ENCODE assay signal across 24 cellular contexts in genomic region chr17:78005452-78006171, GRCh38. TPM values are rescaled to one million over a fixed set of nuclear protein-coding genes. Genes with fewer than 3 reads are reported as not detected.
DNase-seq lines count a peak whose midpoint lies in the region; ATAC-seq, FAIRE-seq and TF ChIP-seq lines count a peak whose summit lies in the region.
"Had no signal": no experiment of that assay in that cellular context is flagged by ENCODE, and none has a peak within 500 bp of the region (broad histone marks: within the 10 kb centered on the region; RNA-seq: fewer than 3 reads in every experiment).

No MANE protein-coding gene starts in this region.

- H3K4me1 ChIP-seq in A549, result no peaks in the 10 kb centered on the region
- peaks cover 30% of the 10 kb centered on the region for H3K4me1 ChIP-seq in endothelial cell of umbilical vein (ENCODE audit: control insufficient read depth, extremely low read depth, insufficient read depth, low read length)
- H3K4me1 ChIP-seq in transverse colon, result peaks cover 0 to 5% (median 0%) of the 10 kb centered on the region in 4 donors

- DNase-seq in activated CD8-positive, alpha-beta T cell treated with anti-CD3 and anti-CD28 coated beads for 36 hours, result no peak
- no peak for DNase-seq in activated CD8-positive, alpha-beta T cell treated with anti-CD3 and anti-CD28 coated beads, Interleukin-2, amount 10 ng/mL, durations not matched to agents 7 days and 5 days
- DNase-seq in A549 (ENCODE audit: low read depth in 1 of 2, low spot score in 1 of 2), result no peak
- DNase-seq in endothelial cell of umbilical vein (ENCODE audit: low read depth, low spot score), result no peak
- no peak for DNase-seq in GM20000 (ENCODE audit: low spot score)
- no peak for DNase-seq in transverse colon
- DNase-seq in Right ventricle myocardium superior, result no peak
- DNase-seq: 8988T, AML-193, C1 segment of cervical spinal cord, GOT3, KG1, NCI-H1092, NCI-H1436, NCI-H187 treated with DMSO at 0.1 percent for 48 hours, NCI-H2107, NCI-H446 treated with DMSO at 0.1 percent for 48 hours, NCI-H526 treated with DMSO at 0.1 percent for 48 hours, OCI-M1 had no signal

- peak overlapping the region; percentile 50 for H3K27ac Mint-ChIP-seq in activated CD8-positive, alpha-beta T cell treated with anti-CD3 and anti-CD28 coated beads for 36 hours
- H3K27ac Mint-ChIP-seq in activated CD8-positive, alpha-beta T cell treated with anti-CD3 and anti-CD28 coated beads, Interleukin-2, amount 10 ng/mL, durations not matched to agents 7 days and 5 days, result no peak overlapping the region

- WGBS in A549 (ENCODE audit: missing lambda C conversion rate), result 28% methylated on average over 3 of the region's 3 CpGs
- 79 to 93% methylated on average over 3 of the region's 3 CpGs for WGBS in transverse colon (ENCODE audit: low coverage in 1 of 2), 2 donors

- H3K27ac ChIP-seq in A549 (no peak overlapping the region), endothelial cell of umbilical vein (ENCODE audit: insufficient read depth, low read depth, low read length) (no peak overlapping the region), transverse colon (no peak overlapping the region)

- H3K36me3 ChIP-seq in endothelial cell of umbilical vein (ENCODE audit: control insufficient read depth in 2 of 2, extremely low read depth in 1 of 2, insufficient read depth in 2 of 2, low read length in 2 of 2) (no peaks in the 10 kb centered on the region), transverse colon (no peaks in the 10 kb centered on the region)

- no peak for TF ChIP-seq CTCF in activated CD8-positive, alpha-beta T cell treated with anti-CD3 and anti-CD28 coated beads for 36 hours (IDR thresholded peaks at IDR 0.05)
- TF ChIP-seq CTCF in A549 (IDR thresholded peaks at IDR 0.05) (no peak), endothelial cell of umbilical vein (IDR thresholded peaks at IDR 0.05; ENCODE audit: extremely low read depth in 1 of 2, insufficient read depth in 1 of 2, low read depth in 1 of 2, low read length in 2 of 2) (no peak), GM20000 (IDR thresholded peaks at IDR 0.05; ENCODE audit: extremely low read depth, missing control alignments) (no peak), transverse colon (IDR thresholded peaks at IDR 0.05) (no peak)

- intact Hi-C loops in activated CD8-positive, alpha-beta T cell treated with anti-CD3 and anti-CD28 coated beads for 36 hours (cut with micrococcal nuclease), result loop anchor here (10.0 kb wide), 1 partner anchor 121 kb away; no protein-coding TSS in a partner anchor
- intact Hi-C loops in endothelial cell of umbilical vein (cut with micrococcal nuclease), result no loop called here
- intact Hi-C loops in transverse colon (cut with DNase I; ENCODE audit: low total_unique reads), result no loop called here
- intact Hi-C loops in Right ventricle myocardium superior (cut with DNase I), result no loop called here

- peaks cover 47% of the 10 kb centered on the region for H3K4me1 Mint-ChIP-seq in activated CD8-positive, alpha-beta T cell treated with anti-CD3 and anti-CD28 coated beads for 36 hours (ENCODE audit: low read depth)
- peaks cover 5% of the 10 kb centered on the region for H3K4me1 Mint-ChIP-seq in activated CD8-positive, alpha-beta T cell treated with anti-CD3 and anti-CD28 coated beads, Interleukin-2, amount 10 ng/mL, durations not matched to agents 7 days and 5 days (ENCODE audit: low read depth)

- CTCF ChIA-PET in activated CD8-positive, alpha-beta T cell treated with anti-CD3 and anti-CD28 coated beads for 36 hours (lab: Charles Lee), result interaction anchor here (0.9 to 3.1 kb wide), 6 partner anchors 8 to 463 kb away, joined by 3 to 33 read pairs (median 4); no protein-coding TSS in a partner anchor
- CTCF ChIA-PET in activated CD8-positive, alpha-beta T cell treated with anti-CD3 and anti-CD28 coated beads, Interleukin-2, amount 10 ng/mL, durations not matched to agents 7 days and 5 days (lab: Charles Lee), result interaction anchor here (1.1 to 1.9 kb wide), 4 partner anchors 9 to 463 kb away, joined by 4 to 5 read pairs (median 4); partner anchors contain the start of gene TNRC6C
- CTCF ChIA-PET in A549 (lab: Yijun Ruan, JAX), result interaction anchor here (1.2 to 5.7 kb wide), 3 partner anchors 10 to 674 kb away, joined by 3 to 72 read pairs (median 15); no protein-coding TSS in a partner anchor
- CTCF ChIA-PET in endothelial cell of umbilical vein (lab: Charles Lee), result interaction anchor here (0.8 to 5.9 kb wide), 5 partner anchors 8 to 113 kb away, joined by 3 to 41 read pairs (median 4); no protein-coding TSS in a partner anchor

- no peak overlapping the region for H3K4me3 ChIP-seq in A549
- no peak overlapping the region for H3K4me3 ChIP-seq in endothelial cell of umbilical vein (replicated peaks in 1 of 3; ENCODE audit: insufficient read depth in 1 of 3, low read depth in 1 of 3, low read length in 3 of 3)
- no peak overlapping the region for H3K4me3 ChIP-seq in transverse colon

- no peak overlapping the region for H3K9ac ChIP-seq in endothelial cell of umbilical vein (replicated peaks; ENCODE audit: extremely low read depth, insufficient read depth, low read length)

- no peaks in the 10 kb centered on the region for H3K9me3 Mint-ChIP-seq in activated CD8-positive, alpha-beta T cell treated with anti-CD3 and anti-CD28 coated beads for 36 hours
- no peaks in the 10 kb centered on the region for H3K9me3 Mint-ChIP-seq in activated CD8-positive, alpha-beta T cell treated with anti-CD3 and anti-CD28 coated beads, Interleukin-2, amount 10 ng/mL, durations not matched to agents 7 days and 5 days (ENCODE audit: insufficient read depth)

- POLR2A ChIA-PET in activated CD8-positive, alpha-beta T cell treated with anti-CD3 and anti-CD28 coated beads for 36 hours (lab: Charles Lee), result interaction anchor here (1.4 kb wide), 1 partner anchor 124 kb away, joined by 3 read pairs; no protein-coding TSS in a partner anchor
- POLR2A ChIA-PET in activated CD8-positive, alpha-beta T cell treated with anti-CD3 and anti-CD28 coated beads, Interleukin-2, amount 10 ng/mL, durations not matched to agents 7 days and 5 days (lab: Charles Lee), result interaction anchor here (0.6 to 1.2 kb wide), 2 partner anchors 23 to 47 kb away, joined by 3 read pairs; partner anchors contain the start of gene TNRC6C
- POLR2A ChIA-PET in A549 (lab: Yijun Ruan, JAX), result interaction anchor here (0.6 to 1.4 kb wide), 2 partner anchors 47 kb away, joined by 4 to 9 read pairs; partner anchors contain the start of gene TNRC6C
- POLR2A ChIA-PET in endothelial cell of umbilical vein (lab: Charles Lee), result interaction anchor here (0.9 kb wide), 1 partner anchor 47 kb away, joined by 4 read pairs; the partner anchor contains the start of gene TNRC6C

- no peaks in the 10 kb centered on the region for H3K9me1 ChIP-seq in endothelial cell of umbilical vein (replicated peaks; ENCODE audit: control insufficient read depth, extremely low read depth, insufficient read depth, low read length)

- no peak overlapping the region for H3K4me3 Mint-ChIP-seq in activated CD8-positive, alpha-beta T cell treated with anti-CD3 and anti-CD28 coated beads for 36 hours
- H3K4me3 Mint-ChIP-seq in activated CD8-positive, alpha-beta T cell treated with anti-CD3 and anti-CD28 coated beads, Interleukin-2, amount 10 ng/mL, durations not matched to agents 7 days and 5 days, result no peak overlapping the region

- no peak for TF ChIP-seq RAD21 in A549 (conservative IDR thresholded peaks at IDR 0.05 in 1 of 2, IDR thresholded peaks at IDR 0.05 in 1 of 2)

- in situ Hi-C loops in transverse colon (cut with MboI; ENCODE audit: low pct_ligation_motif_present in 1 of 4, low pct_unique_long_range_greater_than_20kb in 1 of 4, low sequenced_read_pairs in 3 of 4), result loop anchor here in 1 of 4 donors (25.0 kb wide), 1 partner anchor 468 kb away; no protein-coding TSS in a partner anchor

- no peak for ATAC-seq in activated CD8-positive, alpha-beta T cell treated with anti-CD3 and anti-CD28 coated beads for 36 hours
- ATAC-seq in activated CD8-positive, alpha-beta T cell treated with anti-CD3 and anti-CD28 coated beads, Interleukin-2, amount 10 ng/mL, durations not matched to agents 7 days and 5 days, result no peak
- ATAC-seq in A549, result no peak
- no peak for ATAC-seq in Right ventricle myocardium superior (ENCODE audit: poor library complexity)
- ATAC-seq: HCT116 had no signal

- no TSS peak for BruUV-seq in endothelial cell of umbilical vein (replicated peaks; lab: Mats Ljungman, UMichigan)

- TF ChIP-seq EP300 in A549 (IDR thresholded peaks at IDR 0.05) (no peak), transverse colon (IDR thresholded peaks at IDR 0.05; ENCODE audit: low read depth) (no peak)

- no peaks in the 10 kb centered on the region for H3K27me3 Mint-ChIP-seq in activated CD8-positive, alpha-beta T cell treated with anti-CD3 and anti-CD28 coated beads for 36 hours
- H3K27me3 Mint-ChIP-seq in activated CD8-positive, alpha-beta T cell treated with anti-CD3 and anti-CD28 coated beads, Interleukin-2, amount 10 ng/mL, durations not matched to agents 7 days and 5 days (ENCODE audit: low read depth), result no peaks in the 10 kb centered on the region

- no peaks in the 10 kb centered on the region for H3K79me2 ChIP-seq in endothelial cell of umbilical vein (ENCODE audit: control insufficient read depth, insufficient read depth, low read length)

- H3K36me3 Mint-ChIP-seq in activated CD8-positive, alpha-beta T cell treated with anti-CD3 and anti-CD28 coated beads for 36 hours (ENCODE audit: low read depth), result peaks cover 10% of the 10 kb centered on the region
- H3K36me3 Mint-ChIP-seq in activated CD8-positive, alpha-beta T cell treated with anti-CD3 and anti-CD28 coated beads, Interleukin-2, amount 10 ng/mL, durations not matched to agents 7 days and 5 days (ENCODE audit: low read depth), result peaks cover 10% of the 10 kb centered on the region

- no peak overlapping the region for H3K4me2 ChIP-seq in A549
- H3K4me2 ChIP-seq in endothelial cell of umbilical vein (ENCODE audit: insufficient read depth, low read length), result no peak overlapping the region

- FAIRE-seq in A549 (lab: Jason Lieb, UNC) (peak; percentile 23), G401.6 (lab: Jason Lieb, UNC) (peak; percentile 52), endothelial cell of umbilical vein (lab: Jason Lieb, UNC) (peak; percentile 35)
- FAIRE-seq: GM12892, HTR-8/SVneo, RCC 7860 had no signal

- TF ChIP-seq POLR2A in A549 (IDR thresholded peaks at IDR 0.05; ENCODE audit: low read length) (no peak), endothelial cell of umbilical vein (IDR thresholded peaks at IDR 0.05; ENCODE audit: low read depth, low read length) (no peak), transverse colon (IDR thresholded peaks at IDR 0.05) (no peak)

- H2AFZ ChIP-seq in endothelial cell of umbilical vein (ENCODE audit: low read depth, low read length), result no peak overlapping the region

- dilution Hi-C loops in endothelial cell of umbilical vein (cut with MboI; ENCODE audit: extremely low pct_ligation_motif_present, low sequenced_read_pairs), result no loop called here

- H4K20me1 ChIP-seq in endothelial cell of umbilical vein (replicated peaks; ENCODE audit: control insufficient read depth, extremely low read depth, insufficient read depth, low read length), result no peaks in the 10 kb centered on the region

- H3K9me3 ChIP-seq in A549 (no peaks in the 10 kb centered on the region), endothelial cell of umbilical vein (replicated peaks; ENCODE audit: control insufficient read depth, insufficient read depth, low read length) (no peaks in the 10 kb centered on the region), transverse colon (no peaks in the 10 kb centered on the region)

- H3K27me3 ChIP-seq in endothelial cell of umbilical vein (ENCODE audit: control insufficient read depth in 2 of 2, insufficient read depth in 2 of 2, low read length in 2 of 2) (no peaks in the 10 kb centered on the region), transverse colon (no peaks in the 10 kb centered on the region)

RNA-seq across cellular contexts. Expression of gene TNRC6C, which starts 47.1 kb away (rescaled TPM):
- total RNA-seq in activated CD8-positive, alpha-beta T cell treated with anti-CD3 and anti-CD28 coated beads for 36 hours, result 10 to 100 TPM; 26.4 to 26.6 TPM
- 10 to 100 TPM; 33.3 to 36.2 TPM for total RNA-seq in activated CD8-positive, alpha-beta T cell treated with anti-CD3 and anti-CD28 coated beads, Interleukin-2, amount 10 ng/mL, durations not matched to agents 7 days and 5 days
- polyA plus RNA-seq in A549 (2011; rRNA removed), result 1.3 and 3.4 TPM in 2 replicates
- polyA plus RNA-seq in A549 (2012; cell fraction: cytosol; rRNA removed), result 0.62 and 0.69 TPM in 2 replicates
- 1.5 and 2.2 TPM in 2 replicates for polyA plus RNA-seq in A549 (2012; cell fraction: nucleus; rRNA removed)
- 1.7 to 2.4 TPM (median 1.9 TPM) in 3 replicates for polyA plus RNA-seq in A549 (2017; fragmentation: RNase III; extraction: RNeasy Plus Mini Kit Qiagen cat#74134 plus additional on column Dnase treatment)
- polyA minus RNA-seq in A549 (2011; rRNA and poly(A)+ RNA removed), result 14.7 and 16.0 TPM in 2 replicates
- 17.5 and 20.4 TPM in 2 replicates for total RNA-seq in endothelial cell of umbilical vein
- polyA plus RNA-seq in endothelial cell of umbilical vein, result 1.5 and 2.1 TPM in 2 replicates
- 2.2 and 2.7 TPM in 2 replicates for polyA plus RNA-seq in endothelial cell of umbilical vein (2011; cell fraction: cytosol; rRNA removed)
- 7.4 and 8.5 TPM in 2 replicates for polyA plus RNA-seq in endothelial cell of umbilical vein (2011; cell fraction: nucleus; rRNA removed)
- polyA plus RNA-seq in endothelial cell of umbilical vein (2012), result 4.0 and 5.2 TPM in 2 replicates
- 26.0 and 36.6 TPM in 2 replicates for polyA minus RNA-seq in endothelial cell of umbilical vein
- polyA minus RNA-seq in endothelial cell of umbilical vein (2011; cell fraction: cytosol; rRNA and poly(A)+ RNA removed), result 1.0 TPM
- 18.3 and 21.3 TPM in 2 replicates for polyA minus RNA-seq in endothelial cell of umbilical vein (2011; cell fraction: nucleus; rRNA and poly(A)+ RNA removed)
- total RNA-seq in transverse colon, result 10 to 100 TPM in 2 of 4 donors, 1 to 10 TPM in 2; 7.5 to 16.9 (median 9.9) TPM
- 17.8 TPM for total RNA-seq in Right ventricle myocardium superior
